ENCODE assay signal across 11 cellular contexts in the genomic region with DNA sequence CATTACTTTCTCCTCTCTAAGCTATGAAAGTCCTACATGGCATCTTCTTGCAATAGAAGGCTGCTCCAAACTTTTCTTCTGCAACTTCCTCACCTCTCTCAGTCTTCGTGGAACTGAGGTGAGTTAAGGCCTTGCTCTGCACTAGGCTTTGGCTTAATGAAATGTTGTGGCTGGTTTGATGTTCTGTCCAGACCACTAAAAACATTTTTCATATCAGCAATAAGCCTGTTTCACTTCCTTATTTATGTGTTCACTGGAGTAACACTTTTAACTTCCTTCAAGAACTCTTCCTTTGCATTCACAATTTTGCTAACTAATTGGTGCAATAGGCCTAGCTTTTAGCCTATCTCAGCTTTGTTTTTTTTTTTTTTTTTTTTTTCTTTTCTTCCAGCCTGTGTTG.
A peak's percentile ranks its signal among the peaks of the same experiment; 100 is the strongest.
DNase-seq lines count a peak whose midpoint lies in the region; ATAC-seq and TF ChIP-seq lines count a peak whose summit lies in the region.
"Had no signal": no experiment of that assay in that cellular context is flagged by ENCODE, and none has a peak within 500 bp of the region (broad histone marks: within the 10 kb centered on the region; RNA-seq: fewer than 3 reads in every experiment).

No MANE protein-coding gene starts in this region.

- H3K27ac Mint-ChIP-seq in mesothelial cell of epicardium, result no peak overlapping the region
- H3K27ac Mint-ChIP-seq in activated CD8-positive, alpha-beta memory T cell treated with anti-CD3 and anti-CD28 coated beads, Interleukin-2, amount 10 ng/mL, durations not matched to agents 7 days and 5 days, result no peak overlapping the region
- H3K27ac Mint-ChIP-seq: activated CD4-positive, alpha-beta memory T cell treated with anti-CD3 and anti-CD28 coated beads, Interleukin-2, amount 10 ng/mL, durations not matched to agents 7 days and 5 days had no signal

- intact Hi-C loops in left colon (cut with DNase I, micrococcal nuclease), result no loop called here

- H3K9me3 Mint-ChIP-seq in mesothelial cell of epicardium, result no peaks in the 10 kb centered on the region
- no peaks in the 10 kb centered on the region for H3K9me3 Mint-ChIP-seq in activated CD8-positive, alpha-beta memory T cell treated with anti-CD3 and anti-CD28 coated beads, Interleukin-2, amount 10 ng/mL, durations not matched to agents 7 days and 5 days (ENCODE audit: low read depth)
- H3K9me3 Mint-ChIP-seq: activated CD4-positive, alpha-beta memory T cell treated with anti-CD3 and anti-CD28 coated beads, Interleukin-2, amount 10 ng/mL, durations not matched to agents 7 days and 5 days had no signal

- no peak for TF ChIP-seq CTCF in mesothelial cell of epicardium (IDR thresholded peaks at IDR 0.05; ENCODE audit: unreplicated experiment)

- H3K4me1 Mint-ChIP-seq in mesothelial cell of epicardium, result no peaks in the 10 kb centered on the region
- peaks cover 4% of the 10 kb centered on the region for H3K4me1 Mint-ChIP-seq in activated CD8-positive, alpha-beta memory T cell treated with anti-CD3 and anti-CD28 coated beads, Interleukin-2, amount 10 ng/mL, durations not matched to agents 7 days and 5 days
- H3K4me1 Mint-ChIP-seq: activated CD4-positive, alpha-beta memory T cell treated with anti-CD3 and anti-CD28 coated beads, Interleukin-2, amount 10 ng/mL, durations not matched to agents 7 days and 5 days had no signal

- peak; percentile 91 for ATAC-seq in GM19043 (IDR thresholded peaks at IDR 0.05; ENCODE audit: low read depth, unreplicated experiment)
- ATAC-seq in HG02798 (IDR thresholded peaks at IDR 0.05; ENCODE audit: poor library complexity, unreplicated experiment), result peak; percentile 89
- ATAC-seq in HG03565 (IDR thresholded peaks at IDR 0.05; ENCODE audit: unreplicated experiment), result peak; percentile 96
- peak; percentile 53 for ATAC-seq in left colon
- ATAC-seq in activated CD8-positive, alpha-beta memory T cell treated with anti-CD3 and anti-CD28 coated beads, Interleukin-2, amount 10 ng/mL, durations not matched to agents 7 days and 5 days, result no peak

- no peak overlapping the region for H3K4me3 Mint-ChIP-seq in mesothelial cell of epicardium
- H3K4me3 Mint-ChIP-seq in activated CD8-positive, alpha-beta memory T cell treated with anti-CD3 and anti-CD28 coated beads, Interleukin-2, amount 10 ng/mL, durations not matched to agents 7 days and 5 days, result no peak overlapping the region
- H3K4me3 Mint-ChIP-seq: activated CD4-positive, alpha-beta memory T cell treated with anti-CD3 and anti-CD28 coated beads, Interleukin-2, amount 10 ng/mL, durations not matched to agents 7 days and 5 days had no signal

- no peaks in the 10 kb centered on the region for H3K36me3 Mint-ChIP-seq in mesothelial cell of epicardium
- peaks cover 2% of the 10 kb centered on the region for H3K36me3 Mint-ChIP-seq in activated CD8-positive, alpha-beta memory T cell treated with anti-CD3 and anti-CD28 coated beads, Interleukin-2, amount 10 ng/mL, durations not matched to agents 7 days and 5 days

- no peaks in the 10 kb centered on the region for H3K27me3 Mint-ChIP-seq in mesothelial cell of epicardium (ENCODE audit: low read depth)
- peaks cover 11% of the 10 kb centered on the region for H3K27me3 Mint-ChIP-seq in activated CD8-positive, alpha-beta memory T cell treated with anti-CD3 and anti-CD28 coated beads, Interleukin-2, amount 10 ng/mL, durations not matched to agents 7 days and 5 days

- CTCF ChIA-PET in activated CD8-positive, alpha-beta memory T cell treated with anti-CD3 and anti-CD28 coated beads, Interleukin-2, amount 10 ng/mL, durations not matched to agents 7 days and 5 days (lab: Charles Lee), result no interaction called here

- DNase-seq in left colon, result no peak
- no peak for DNase-seq in mesothelial cell of epicardium (ENCODE audit: low spot score in 2 of 2, unreplicated experiment in 2 of 2)
- no peak for DNase-seq in A172 (ENCODE audit: low spot score)
- DNase-seq in activated CD8-positive, alpha-beta memory T cell treated with anti-CD3 and anti-CD28 coated beads, Interleukin-2, amount 10 ng/mL, durations not matched to agents 7 days and 5 days, result no peak
- no peak for DNase-seq in activated CD4-positive, CD25-positive, alpha-beta regulatory T cell (lab: John Stamatoyannopoulos, UW)
- DNase-seq: activated CD4-positive, alpha-beta memory T cell treated with anti-CD3 and anti-CD28 coated beads, Interleukin-2, amount 10 ng/mL, durations not matched to agents 7 days and 5 days; NCI-H2171; occipital lobe had no signal
